In the genomic region with DNA sequence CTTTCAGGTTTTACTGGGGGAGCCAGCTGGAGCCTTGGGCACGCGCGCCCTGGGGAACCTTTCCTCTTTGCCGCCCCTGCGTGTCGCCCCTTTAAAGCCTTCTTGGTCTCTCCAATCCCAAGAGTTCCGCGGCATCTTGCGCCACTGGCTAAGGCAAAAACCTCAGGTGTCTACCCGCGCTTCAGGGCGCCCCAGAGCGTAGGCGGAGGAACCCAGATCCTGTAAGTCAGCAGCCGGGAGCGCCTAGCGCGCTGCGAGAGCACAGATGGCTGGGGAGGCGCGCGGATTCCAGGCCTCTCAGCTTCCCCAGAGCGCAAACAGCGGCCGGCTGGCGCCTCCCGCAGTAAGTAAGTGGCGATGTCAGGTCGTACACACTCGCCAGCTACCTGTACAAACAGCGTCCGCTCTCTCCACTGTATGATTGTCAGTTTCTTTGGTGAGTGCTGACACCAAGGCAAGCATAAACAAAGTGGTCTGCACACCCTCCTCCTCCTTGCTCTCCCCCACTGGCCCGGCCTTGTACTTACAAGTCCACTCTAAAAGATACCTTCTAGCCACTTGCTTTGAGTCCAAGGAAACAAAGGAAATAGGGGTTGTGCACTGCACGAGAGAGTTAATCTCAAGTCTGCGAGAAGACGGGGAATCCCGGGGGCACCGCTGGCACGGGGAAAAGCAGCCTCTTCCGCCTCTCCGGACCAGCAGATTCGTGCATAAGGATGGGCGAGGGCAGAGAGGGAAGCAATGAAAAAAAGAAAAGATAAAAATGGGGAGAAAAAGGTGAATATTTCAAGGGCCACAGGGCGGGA, we compare ENCODE assay signal across 12 cellular contexts. TPM values are rescaled to one million over a fixed set of nuclear protein-coding genes. Genes with fewer than 3 reads are reported as not detected.
DNase-seq lines count a peak whose midpoint lies in the region; ATAC-seq and TF ChIP-seq lines count a peak whose summit lies in the region.
"Had no signal": no experiment of that assay in that cellular context is flagged by ENCODE, and none has a peak within 500 bp of the region (broad histone marks: within the 10 kb centered on the region; RNA-seq: fewer than 3 reads in every experiment).

No MANE protein-coding gene starts in this region.

- H3K36me3 Mint-ChIP-seq in effector memory CD8-positive, alpha-beta T cell (ENCODE audit: insufficient read depth), result no peaks in the 10 kb centered on the region
- peaks cover 11% of the 10 kb centered on the region for H3K36me3 Mint-ChIP-seq in stimulated activated memory B cell treated with anti-CD40 and anti-IgM and Interleukin-4, amounts not matched to agents 10 μg/mL and 1 μg/mL and 100 μg/mL, for 72 hours

- peak; percentile 52 for ATAC-seq in mucosa of descending colon
- no peak for ATAC-seq in effector memory CD8-positive, alpha-beta T cell (replicated peaks)
- ATAC-seq in stimulated activated memory B cell treated with anti-CD40 and anti-IgM and Interleukin-4, amounts not matched to agents 10 μg/mL and 1 μg/mL and 100 μg/mL, for 72 hours, result no peak

- no peaks in the 10 kb centered on the region for H3K36me3 ChIP-seq in mucosa of descending colon (ENCODE audit: low read depth)

- no peaks in the 10 kb centered on the region for H3K9me3 ChIP-seq in mucosa of descending colon

- H3K4me1 ChIP-seq in mucosa of descending colon (ENCODE audit: low read depth), result no peaks in the 10 kb centered on the region

- H3K27ac Mint-ChIP-seq in effector memory CD8-positive, alpha-beta T cell, result no peak overlapping the region
- H3K27ac Mint-ChIP-seq in stimulated activated memory B cell treated with anti-CD40 and anti-IgM and Interleukin-4, amounts not matched to agents 10 μg/mL and 1 μg/mL and 100 μg/mL, for 72 hours, result no peak overlapping the region
- H3K27ac Mint-ChIP-seq: HFFc6 had no signal

- peak; percentile 53 for TF ChIP-seq CTCF in epithelial cell of esophagus (IDR thresholded peaks at IDR 0.05; ENCODE audit: insufficient read depth, low read depth, low read length, missing control alignments)
- no peak for TF ChIP-seq CTCF in mucosa of descending colon (IDR thresholded peaks at IDR 0.05)

- intact Hi-C loops in mucosa of descending colon (cut with DNase I, micrococcal nuclease), result no loop called here

- H3K27me3 Mint-ChIP-seq in effector memory CD8-positive, alpha-beta T cell, result peaks cover 5 to 41% of the 10 kb centered on the region in 2 donors
- peaks cover 40% of the 10 kb centered on the region for H3K27me3 Mint-ChIP-seq in stimulated activated memory B cell treated with anti-CD40 and anti-IgM and Interleukin-4, amounts not matched to agents 10 μg/mL and 1 μg/mL and 100 μg/mL, for 72 hours

- H3K4me1 Mint-ChIP-seq in effector memory CD8-positive, alpha-beta T cell (ENCODE audit: low read depth in 2 of 2), result peaks cover 0 to 3% of the 10 kb centered on the region in 2 donors
- H3K4me1 Mint-ChIP-seq in stimulated activated memory B cell treated with anti-CD40 and anti-IgM and Interleukin-4, amounts not matched to agents 10 μg/mL and 1 μg/mL and 100 μg/mL, for 72 hours, result no peaks in the 10 kb centered on the region

- no peak overlapping the region for H3K4me3 ChIP-seq in epithelial cell of esophagus (ENCODE audit: low read length)
- H3K4me3 ChIP-seq in mucosa of descending colon, result no peak overlapping the region

- peak; percentile 53 for DNase-seq in DMS79 treated with DMSO at 0.1 percent for 48 hours (lab: John Stamatoyannopoulos, UW)
- DNase-seq in NCI-H510A treated with DMSO at 0.1 percent for 48 hours (lab: John Stamatoyannopoulos, UW), result peak; percentile 75
- peak; percentile 75 for DNase-seq in epithelial cell of esophagus (ENCODE audit: low read depth)
- DNase-seq in mucosa of descending colon, result peak in 1 of 3 donors; percentile 12
- DNase-seq in effector memory CD8-positive, alpha-beta T cell, result no peak
- DNase-seq in activated effector memory CD4-positive, alpha-beta T cell treated with Interleukin-2 at 50 U/mL for 16 hours, result no peak
- DNase-seq in kidney glomerular epithelial cell (lab: John Stamatoyannopoulos, UW), result no peak
- DNase-seq: activated CD4-positive, alpha-beta T cell treated with anti-CD3 and anti-CD28 coated beads for 48 hours; HFFc6 had no signal

- H3K9me3 Mint-ChIP-seq in effector memory CD8-positive, alpha-beta T cell, result peaks cover 18 to 37% of the 10 kb centered on the region in 2 donors
- peaks cover 17% of the 10 kb centered on the region for H3K9me3 Mint-ChIP-seq in stimulated activated memory B cell treated with anti-CD40 and anti-IgM and Interleukin-4, amounts not matched to agents 10 μg/mL and 1 μg/mL and 100 μg/mL, for 72 hours

- no peak overlapping the region for H3K4me3 Mint-ChIP-seq in effector memory CD8-positive, alpha-beta T cell
- no peak overlapping the region for H3K4me3 Mint-ChIP-seq in stimulated activated memory B cell treated with anti-CD40 and anti-IgM and Interleukin-4, amounts not matched to agents 10 μg/mL and 1 μg/mL and 100 μg/mL, for 72 hours
- H3K4me3 Mint-ChIP-seq: HFFc6 had no signal

RNA-seq across cellular contexts. Expression of gene HTR1A, which starts 2.9 kb away (rescaled TPM):
- not detected for total RNA-seq in mucosa of descending colon
- total RNA-seq: glomerular endothelial cell, HFFc6, OCI-LY7 had no signal

Comparison
In these comparisons a context has a peak if more than half of its experiments do, and no peak if none do; other contexts are left out.
1. DNase-seq: peak in DMS79 treated with DMSO at 0.1 percent for 48 hours (single experiment), NCI-H510A treated with DMSO at 0.1 percent for 48 hours (single experiment) and epithelial cell of esophagus (single experiment); none in effector memory CD8-positive, alpha-beta T cell (0 of 3), activated effector memory CD4-positive, alpha-beta T cell treated with Interleukin-2 at 50 U/mL for 16 hours (single experiment) and kidney glomerular epithelial cell (single experiment).